In the genomic region with DNA sequence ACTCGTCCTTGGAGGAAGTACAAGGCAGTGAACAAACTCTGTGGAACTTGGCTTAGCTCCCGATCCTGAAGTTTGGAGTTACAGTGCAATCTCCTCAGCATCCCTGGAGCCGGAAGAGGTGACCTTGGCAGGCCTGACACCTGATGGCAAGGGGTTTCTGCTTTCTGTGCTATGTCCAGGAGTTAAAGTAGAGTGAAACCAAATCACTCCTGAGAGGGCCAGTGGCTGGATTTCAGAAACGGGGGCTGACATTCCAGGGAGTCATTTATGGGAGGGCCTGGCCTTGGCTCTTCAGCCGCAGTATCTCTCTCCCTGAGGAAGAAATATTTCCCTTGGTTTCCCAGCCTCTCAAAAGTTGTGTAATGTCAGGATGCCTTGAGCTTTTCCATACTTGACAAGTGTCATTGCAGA, we compare ENCODE assay signal across 18 cellular contexts. TPM values are rescaled to one million over a fixed set of nuclear protein-coding genes. Genes with fewer than 3 reads are reported as not detected.
A peak's percentile ranks its signal among the peaks of the same experiment; 100 is the strongest.
DNase-seq lines count a peak whose midpoint lies in the region; ATAC-seq and TF ChIP-seq lines count a peak whose summit lies in the region.
"Had no signal": no experiment of that assay in that cellular context is flagged by ENCODE, and none has a peak within 500 bp of the region (broad histone marks: within the 10 kb centered on the region; RNA-seq: fewer than 3 reads in every experiment).

No MANE protein-coding gene starts in this region.

- H4K20me1 ChIP-seq in IMR-90 (ENCODE audit: insufficient read depth, low read length): no peaks in the 10 kb centered on the region

- H2AK5ac ChIP-seq in IMR-90 (ENCODE audit: low read depth, low read length): peak overlapping the region; percentile 65; the same call in 1 of the 2 replicates

- no peak overlapping the region for H3K9ac ChIP-seq in IMR-90 (ENCODE audit: low read depth, low read length)

- H3K18ac ChIP-seq in IMR-90 (ENCODE audit: low read depth, low read length): no peak overlapping the region

- intact Hi-C loops in CD4-positive, alpha-beta T cell (cut with DNase I, micrococcal nuclease): no loop called here
- intact Hi-C loops in IMR-90 (cut with micrococcal nuclease): no loop called here
- intact Hi-C loops in sciatic nerve (cut with DNase I): no loop called here
- intact Hi-C loops in psoas muscle (cut with DNase I): no loop called here

- H4K5ac ChIP-seq in IMR-90 (ENCODE audit: low read depth, low read length): no peak overlapping the region

- H2BK15ac ChIP-seq in IMR-90 (ENCODE audit: low read depth, low read length): no peak overlapping the region; the same call in 2 of the 3 replicates

- no peak overlapping the region for H3K27ac ChIP-seq in CD4-positive, alpha-beta T cell (ENCODE audit: low read depth, low read length)
- no peak overlapping the region for H3K27ac ChIP-seq in IMR-90 (ENCODE audit: insufficient read depth, low read length)
- H3K27ac ChIP-seq in psoas muscle: no peak overlapping the region
- H3K27ac ChIP-seq: C4-2B had no signal

- H2BK20ac ChIP-seq in IMR-90 (ENCODE audit: low read depth, low read length): no peak overlapping the region

- H3K4me3 Mint-ChIP-seq in CD4-positive, alpha-beta T cell: peak overlapping the region; percentile 96
- H3K4me3 Mint-ChIP-seq: GM23338 had no signal

- H3K14ac ChIP-seq in IMR-90 (replicated peaks; ENCODE audit: low read depth, low read length): 0 out of 2 replicates have a peak overlapping the region, but pooled peaks have one; percentile 19

- ATAC-seq in CD4-positive, alpha-beta T cell (ENCODE audit: poor library complexity): no peak
- ATAC-seq in IMR-90 (ENCODE audit: low read depth) (no peak), sciatic nerve (peak; percentile 19), psoas muscle (no peak)
- ATAC-seq: GM23338, HCT116 had no signal

- TF ChIP-seq RAD21 in IMR-90 (IDR thresholded peaks at IDR 0.05; ENCODE audit: low read length): no peak

- TF ChIP-seq CTCF in CD4-positive, alpha-beta T cell (IDR thresholded peaks at IDR 0.05): no peak
- TF ChIP-seq CTCF in IMR-90 (conservative IDR thresholded peaks at IDR 0.05; ENCODE audit: low read depth, low read length) (no peak), psoas muscle (IDR thresholded peaks at IDR 0.05) (no peak)

- peaks cover 8% of the 10 kb centered on the region for H3K4me1 ChIP-seq in IMR-90 (ENCODE audit: control insufficient read depth, insufficient read depth, low read length)
- H3K4me1 ChIP-seq in psoas muscle: peaks cover 10% of the 10 kb centered on the region

- peaks cover 21% of the 10 kb centered on the region for H3K9me1 ChIP-seq in IMR-90 (ENCODE audit: insufficient read depth, low read length)

- CTCF ChIA-PET in CD4-positive, alpha-beta T cell (lab: Charles Lee): no interaction called here
- CTCF ChIA-PET in IMR-90 (lab: Yijun Ruan, JAX): no interaction called here

- H3K36me3 Mint-ChIP-seq in CD4-positive, alpha-beta T cell (ENCODE audit: low read depth): peaks cover 4% of the 10 kb centered on the region

- peak overlapping the region; percentile 38; the same call in 1 of the 2 replicates for H3K4ac ChIP-seq in IMR-90 (ENCODE audit: low read depth, low read length)

- no peak overlapping the region for H2AK9ac ChIP-seq in IMR-90 (replicated peaks; ENCODE audit: low read depth, low read length, poor library complexity)

- no peak for DNase-seq in CD4-positive, alpha-beta T cell
- no peak for DNase-seq in IMR-90
- peak; percentile 68 for DNase-seq in left kidney (ENCODE audit: low read depth, low spot score)
- DNase-seq in sciatic nerve (ENCODE audit: low spot score): no peak
- no peak for DNase-seq in AG20443 (ENCODE audit: low spot score)
- DNase-seq in activated CD8-positive, alpha-beta memory T cell treated with anti-CD3 and anti-CD28 coated beads for 24 hours: no peak
- DNase-seq in psoas muscle: no peak
- DNase-seq: AML-193, COR-L47, DMS 273 treated with DMSO at 0.1 percent for 48 hours, GDM1, NCI-H1105, NCI-H2081 treated with DMSO at 0.1 percent for 48 hours, NCI-H446 treated with DMSO at 0.1 percent for 48 hours, Right ventricle myocardium superior had no signal

- no peaks in the 10 kb centered on the region for H3K9me3 ChIP-seq in CD4-positive, alpha-beta T cell (ENCODE audit: control insufficient read depth, low read length)
- H3K9me3 ChIP-seq in IMR-90 (ENCODE audit: control insufficient read depth, insufficient read depth, low read length) (no peaks in the 10 kb centered on the region), psoas muscle (no peaks in the 10 kb centered on the region)

- H3K27me3 ChIP-seq in CD4-positive, alpha-beta T cell (ENCODE audit: control insufficient read depth, insufficient read depth, low read length): no peaks in the 10 kb centered on the region
- peaks cover 8% of the 10 kb centered on the region for H3K27me3 ChIP-seq in IMR-90 (ENCODE audit: control insufficient read depth, insufficient read depth, low read length)
- peaks cover 0 to 13% (median 2%) of the 10 kb centered on the region in 3 donors for H3K27me3 ChIP-seq in psoas muscle (ENCODE audit: insufficient read depth in 3 of 3, low read length in 2 of 3)

- H3K23ac ChIP-seq in IMR-90 (ENCODE audit: low read depth, low read length): no peak overlapping the region

- POLR2A ChIA-PET in CD4-positive, alpha-beta T cell (lab: Charles Lee): interaction anchor here (1.9 kb wide), 1 partner anchor 21 kb away, joined by 5 read pairs; no protein-coding TSS in a partner anchor
- POLR2A ChIA-PET in IMR-90 (lab: Charles Lee; ENCODE audit: unreplicated experiment): no interaction called here

- H3K9me3 Mint-ChIP-seq in CD4-positive, alpha-beta T cell: no peaks in the 10 kb centered on the region
- H3K9me3 Mint-ChIP-seq: GM23338 had no signal

- no peak overlapping the region for H3K27ac Mint-ChIP-seq in CD4-positive, alpha-beta T cell
- H3K27ac Mint-ChIP-seq: GM23338 had no signal

- H2BK5ac ChIP-seq in IMR-90 (ENCODE audit: low read depth, low read length, poor library complexity, severe bottlenecking): no peak overlapping the region

- H4K91ac ChIP-seq in IMR-90 (ENCODE audit: insufficient read depth, low read depth, low read length): peak overlapping the region; percentile 2; the same call in 1 of the 2 replicates

- no TSS peak for BruUV-seq in IMR-90 (replicated peaks; lab: Mats Ljungman, UMichigan)

- in situ Hi-C loops in IMR-90 (cut with MboI; ENCODE audit: low sequenced_read_pairs): no loop called here

- no peaks in the 10 kb centered on the region for H3K36me3 ChIP-seq in IMR-90 (ENCODE audit: control insufficient read depth, insufficient read depth, low read length)
- H3K36me3 ChIP-seq in psoas muscle (ENCODE audit: insufficient read depth in 1 of 2, low read depth in 1 of 2): no peaks in the 10 kb centered on the region

- H3K27me3 Mint-ChIP-seq in CD4-positive, alpha-beta T cell: no peaks in the 10 kb centered on the region

- dilution Hi-C loops in IMR-90 (cut with HindIII; ENCODE audit: low sequenced_read_pairs, unreplicated experiment): no loop called here

- H2AFZ ChIP-seq in IMR-90 (replicated peaks; ENCODE audit: low read length, poor library complexity): no peak overlapping the region
- H2AFZ ChIP-seq: GM23338 had no signal

- H3K4me3 ChIP-seq in IMR-90 (ENCODE audit: insufficient read depth, low read depth, low read length) (no peak overlapping the region), psoas muscle (no peak overlapping the region)
- H3K4me3 ChIP-seq: GM23338 had no signal

- H3K4me1 Mint-ChIP-seq in CD4-positive, alpha-beta T cell (ENCODE audit: low read depth): peaks cover 28% of the 10 kb centered on the region

- TF ChIP-seq POLR2A in IMR-90 (IDR thresholded peaks at IDR 0.05; ENCODE audit: low read depth, low read length): no peak

- H3K4me2 ChIP-seq in IMR-90 (ENCODE audit: low read depth, low read length): no peak overlapping the region
- H3K4me2 ChIP-seq: GM23338 had no signal

- peaks cover 15 to 28% of the 10 kb centered on the region in 2 experiments for H3K79me1 ChIP-seq in IMR-90 (ENCODE audit: low read depth in 1 of 2, low read length in 2 of 2)

- no peak overlapping the region for H4K8ac ChIP-seq in IMR-90 (ENCODE audit: low read depth in 2 of 2, low read length in 2 of 2)

- H3K56ac ChIP-seq in IMR-90 (ENCODE audit: extremely low read depth, insufficient read depth, low read length): no peak overlapping the region

- 67% methylated on average over 1 of the region's 5 CpGs; no CpG with 5 or more reads in 1 of the 2 experiments for WGBS in IMR-90 (ENCODE audit: extremely low coverage in 2 of 2, insufficient read length in 1 of 2), 2 experiments
- WGBS in psoas muscle, 3 donors: 20 to 35% (median 21%) methylated on average over 5 of the region's 5 CpGs

- peak overlapping the region; percentile 14; the same call in 1 of the 2 replicates for H2BK120ac ChIP-seq in IMR-90 (ENCODE audit: low read depth, low read length)

TF ChIP-seq in IMR-90, 13 proteins besides CTCF, POLR2A, EP300 and RAD21:
- no peak for TF ChIP-seq SMC3 (IDR thresholded peaks at IDR 0.05; ENCODE audit: low read depth, low read length)
- TF ChIP-seq RCOR1 (IDR thresholded peaks at IDR 0.05; ENCODE audit: insufficient replicate concordance, low read length): no peak
- no peak for TF ChIP-seq CHD1 (IDR thresholded peaks at IDR 0.05; ENCODE audit: low read depth, low read length)
- TF ChIP-seq MAZ (IDR thresholded peaks at IDR 0.05; ENCODE audit: borderline replicate concordance, low read depth, low read length): no peak

RNA-seq across cellular contexts. Expression of gene GRAMD1B, which starts 1.8 kb away (rescaled TPM):
- 10 to 100 TPM; 16.1 to 21.8 TPM for total RNA-seq in CD4-positive, alpha-beta T cell
- 6.1 and 7.2 TPM in 2 replicates for total RNA-seq in IMR-90 (2012; rRNA removed)
- polyA plus RNA-seq in IMR-90 (2012; rRNA removed): 7.1 and 9.2 TPM in 2 replicates
- polyA plus RNA-seq in IMR-90 (2012; cell fraction: cytosol; rRNA removed): 3.9 and 6.4 TPM in 2 replicates
- polyA plus RNA-seq in IMR-90 (2012; cell fraction: nucleus; rRNA removed; ENCODE audit: low replicate concordance): 26.9 and 28.8 TPM in 2 replicates
- total RNA-seq in sciatic nerve: 38.2 TPM
- total RNA-seq in psoas muscle: 10 to 100 TPM in 2 of 4 donors, 1 to 10 TPM in 1, under 1 TPM in 1; 0.67 to 24.0 (median 14.2) TPM
- 1 to 10 TPM in 1 of 3 donors, under 1 TPM in 2; 0.68 to 6.8 (median 0.74) TPM for polyA plus RNA-seq in psoas muscle
